22 cellular contexts compared by ENCODE assay signal in the genomic region with DNA sequence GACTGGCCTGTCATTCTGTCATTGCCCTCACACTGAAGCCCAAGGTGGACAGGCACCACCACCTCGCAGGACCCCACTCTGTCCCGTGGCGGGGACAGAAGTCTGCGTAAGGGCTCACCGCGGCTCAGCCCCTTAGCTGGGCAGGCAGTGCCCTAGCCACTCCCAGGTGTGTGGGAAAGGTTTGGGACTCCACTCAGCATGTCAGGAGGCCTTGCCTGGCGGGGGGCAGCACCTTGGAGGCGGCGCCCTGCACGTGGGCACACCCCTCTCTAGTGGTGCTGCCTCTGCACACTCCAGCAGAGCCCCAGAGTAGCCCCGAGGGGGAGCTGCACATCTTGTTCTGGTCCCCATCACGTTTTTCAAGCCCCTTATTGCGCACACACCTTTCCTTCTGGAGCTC. TPM values are rescaled to one million over a fixed set of nuclear protein-coding genes. Genes with fewer than 3 reads are reported as not detected.
DNase-seq lines count a peak whose midpoint lies in the region; ATAC-seq and TF ChIP-seq lines count a peak whose summit lies in the region.
"Had no signal": no experiment of that assay in that cellular context is flagged by ENCODE, and none has a peak within 500 bp of the region (broad histone marks: within the 10 kb centered on the region; RNA-seq: fewer than 3 reads in every experiment).

No MANE protein-coding gene starts in this region.

- peak overlapping the region; percentile 33 for H3K4me3 Mint-ChIP-seq in activated CD4-positive, alpha-beta T cell treated with anti-CD3 and anti-CD28 coated beads, Interleukin-2, amount 10 ng/mL, durations not matched to agents 24 days and 14 days
- H3K4me3 Mint-ChIP-seq in GM23338: peak overlapping the region; percentile 67; the same call in 1 of the 3 replicates
- peak overlapping the region; percentile 52 for H3K4me3 Mint-ChIP-seq in central memory CD8-positive, alpha-beta T cell
- peak overlapping the region; percentile 56 for H3K4me3 Mint-ChIP-seq in nephron progenitor cell
- H3K4me3 Mint-ChIP-seq: activated CD4-positive, alpha-beta T cell treated with anti-CD3 and anti-CD28 coated beads for 36 hours had no signal

- peaks cover 41% of the 10 kb centered on the region for H3K27me3 Mint-ChIP-seq in activated CD4-positive, alpha-beta T cell treated with anti-CD3 and anti-CD28 coated beads, Interleukin-2, amount 10 ng/mL, durations not matched to agents 24 days and 14 days
- H3K27me3 Mint-ChIP-seq in GM23338 (ENCODE audit: insufficient read depth, low read depth, poor library complexity) (peaks cover 27% of the 10 kb centered on the region), nephron progenitor cell (ENCODE audit: low read depth, poor library complexity) (peaks cover 25% of the 10 kb centered on the region)
- H3K27me3 Mint-ChIP-seq in central memory CD8-positive, alpha-beta T cell: no peaks in the 10 kb centered on the region
- H3K27me3 Mint-ChIP-seq: activated CD4-positive, alpha-beta T cell treated with anti-CD3 and anti-CD28 coated beads for 36 hours had no signal

- ATAC-seq in GM23338 (peak; percentile 3), HG03039 (IDR thresholded peaks at IDR 0.05; ENCODE audit: unreplicated experiment) (no peak), HG03354 (IDR thresholded peaks at IDR 0.05; ENCODE audit: poor library complexity, severe bottlenecking, unreplicated experiment) (no peak)
- no peak for ATAC-seq in central memory CD8-positive, alpha-beta T cell (replicated peaks; ENCODE audit: extremely low read depth, poor library complexity, severe bottlenecking)
- ATAC-seq: activated CD4-positive, alpha-beta T cell treated with anti-CD3 and anti-CD28 coated beads for 36 hours; stimulated activated naive B cell treated with anti-CD40 and anti-IgM and Interleukin-4, amounts not matched to agents 10 μg/mL and 1 μg/mL and 100 μg/mL, for 72 hours had no signal

- H3K9me2 ChIP-seq in GM23338 (ENCODE audit: insufficient read depth): no peaks in the 10 kb centered on the region

- no peak overlapping the region for H2AFZ ChIP-seq in GM23338
- H2AFZ ChIP-seq: GM23248 had no signal

- H3K79me2 ChIP-seq in GM23338 (replicated peaks; ENCODE audit: insufficient read depth): no peaks in the 10 kb centered on the region

- 0 out of 4 replicates have a peak, but pooled peaks of 1 of the 2 experiments have one; percentile 6 for TF ChIP-seq CTCF in GM23338 (conservative IDR thresholded peaks at IDR 0.05; ENCODE audit: low read depth in 2 of 2)
- no peak for TF ChIP-seq CTCF in nephron progenitor cell (IDR thresholded peaks at IDR 0.05)

- no peak overlapping the region for H3K27ac ChIP-seq in GM23338 (ENCODE audit: low read depth)
- H3K27ac ChIP-seq: BLaER1 treated with 17β-estradiol and CSF1 and Interleukin-3, amounts not matched to agents 10 nM and 100 nM; GM23248; prostate gland; testis had no signal

- no peak overlapping the region for H3K27ac Mint-ChIP-seq in activated CD4-positive, alpha-beta T cell treated with anti-CD3 and anti-CD28 coated beads, Interleukin-2, amount 10 ng/mL, durations not matched to agents 24 days and 14 days
- H3K27ac Mint-ChIP-seq in GM23338: no peak overlapping the region
- no peak overlapping the region for H3K27ac Mint-ChIP-seq in central memory CD8-positive, alpha-beta T cell (ENCODE audit: low read depth)
- no peak overlapping the region for H3K27ac Mint-ChIP-seq in nephron progenitor cell
- H3K27ac Mint-ChIP-seq: activated CD4-positive, alpha-beta T cell treated with anti-CD3 and anti-CD28 coated beads for 36 hours; stimulated activated naive B cell treated with anti-CD40 and anti-IgM and Interleukin-4, amounts not matched to agents 10 μg/mL and 1 μg/mL and 100 μg/mL, for 72 hours had no signal

- no peaks in the 10 kb centered on the region for H4K20me1 ChIP-seq in GM23338 (replicated peaks; ENCODE audit: insufficient read depth)

- intact Hi-C loops in activated CD4-positive, alpha-beta T cell treated with anti-CD3 and anti-CD28 coated beads, Interleukin-2, amount 10 ng/mL, durations not matched to agents 24 days and 14 days (cut with micrococcal nuclease): no loop called here

- no peak overlapping the region for H3K4me2 ChIP-seq in GM23338

- H3K4me1 Mint-ChIP-seq in activated CD4-positive, alpha-beta T cell treated with anti-CD3 and anti-CD28 coated beads, Interleukin-2, amount 10 ng/mL, durations not matched to agents 24 days and 14 days: peaks cover 6% of the 10 kb centered on the region
- H3K4me1 Mint-ChIP-seq in GM23338 (peaks cover 25% of the 10 kb centered on the region), nephron progenitor cell (peaks cover 40% of the 10 kb centered on the region)
- peaks cover 10% of the 10 kb centered on the region for H3K4me1 Mint-ChIP-seq in central memory CD8-positive, alpha-beta T cell

- H3K27me3 ChIP-seq in GM23338 (ENCODE audit: insufficient read depth): peaks cover 47% of the 10 kb centered on the region
- H3K27me3 ChIP-seq: testis had no signal

- H3K36me3 Mint-ChIP-seq in activated CD4-positive, alpha-beta T cell treated with anti-CD3 and anti-CD28 coated beads, Interleukin-2, amount 10 ng/mL, durations not matched to agents 24 days and 14 days (ENCODE audit: low read depth): no peaks in the 10 kb centered on the region
- no peaks in the 10 kb centered on the region; the same call in 2 of the 3 replicates for H3K36me3 Mint-ChIP-seq in GM23338 (ENCODE audit: low read depth)
- peaks cover 2% of the 10 kb centered on the region for H3K36me3 Mint-ChIP-seq in central memory CD8-positive, alpha-beta T cell (ENCODE audit: insufficient read depth)
- H3K36me3 Mint-ChIP-seq in nephron progenitor cell (ENCODE audit: low read depth): peaks cover 11% of the 10 kb centered on the region

- peaks cover 13% of the 10 kb centered on the region for H3K4me1 ChIP-seq in GM23338 (ENCODE audit: insufficient read depth)
- H3K4me1 ChIP-seq: prostate gland, testis had no signal

- H3K9me3 Mint-ChIP-seq in activated CD4-positive, alpha-beta T cell treated with anti-CD3 and anti-CD28 coated beads, Interleukin-2, amount 10 ng/mL, durations not matched to agents 24 days and 14 days: no peaks in the 10 kb centered on the region
- H3K9me3 Mint-ChIP-seq in GM23338: no peaks in the 10 kb centered on the region; the same call in 1 of the 3 replicates
- H3K9me3 Mint-ChIP-seq in central memory CD8-positive, alpha-beta T cell: no peaks in the 10 kb centered on the region
- H3K9me3 Mint-ChIP-seq in nephron progenitor cell: no peaks in the 10 kb centered on the region
- H3K9me3 Mint-ChIP-seq: stimulated activated naive B cell treated with anti-CD40 and anti-IgM and Interleukin-4, amounts not matched to agents 10 μg/mL and 1 μg/mL and 100 μg/mL, for 72 hours had no signal

- H3K4me3 ChIP-seq in GM23338: no peak overlapping the region
- H3K4me3 ChIP-seq: GM23248, prostate gland had no signal

- peaks cover 13% of the 10 kb centered on the region; the same call in 1 of the 2 replicates for H3F3A ChIP-seq in GM23338 (replicated peaks; ENCODE audit: low read depth)

- H3K36me3 ChIP-seq in GM23338 (ENCODE audit: insufficient read depth): no peaks in the 10 kb centered on the region
- H3K36me3 ChIP-seq: BLaER1 treated with 17β-estradiol and CSF1 and Interleukin-3, amounts not matched to agents 10 nM and 100 nM; prostate gland had no signal

- no peak for DNase-seq in activated CD4-positive, alpha-beta T cell treated with anti-CD3 and anti-CD28 coated beads, Interleukin-2, amount 10 ng/mL, durations not matched to agents 24 days and 14 days
- DNase-seq in activated CD4-positive, alpha-beta T cell treated with anti-CD3 and anti-CD28 coated beads for 4 hours: no peak
- DNase-seq in GM23338 (ENCODE audit: low spot score): no peak
- no peak for DNase-seq in central memory CD8-positive, alpha-beta T cell (ENCODE audit: low spot score in 2 of 2)
- DNase-seq in nephron progenitor cell: no peak
- no peak for DNase-seq in COLO829 (ENCODE audit: low spot score)
- DNase-seq: activated CD4-positive, alpha-beta T cell treated with anti-CD3 and anti-CD28 coated beads for 36 hours; activated gamma-delta T cell; DMS153; effector CD8-positive, alpha-beta T cell; GM23248; mammary epithelial cell; NCI-H1105; NCI-H2081; NCI-H524; stimulated activated CD4-positive, alpha-beta T cell treated with anti-CD3 and anti-CD28 coated beads, Interleukin-1b, Interleukin-23, amount 100 ng/mL, for 48 hours; stimulated activated naive B cell treated with anti-CD40 and anti-IgM and Interleukin-4, amounts not matched to agents 10 μg/mL and 1 μg/mL and 100 μg/mL, for 72 hours; testis had no signal

TF ChIP-seq in GM23338, 12 proteins besides CTCF, POLR2A, EP300 and RAD21 (continues in another document):
- TF ChIP-seq, protein P1, sequence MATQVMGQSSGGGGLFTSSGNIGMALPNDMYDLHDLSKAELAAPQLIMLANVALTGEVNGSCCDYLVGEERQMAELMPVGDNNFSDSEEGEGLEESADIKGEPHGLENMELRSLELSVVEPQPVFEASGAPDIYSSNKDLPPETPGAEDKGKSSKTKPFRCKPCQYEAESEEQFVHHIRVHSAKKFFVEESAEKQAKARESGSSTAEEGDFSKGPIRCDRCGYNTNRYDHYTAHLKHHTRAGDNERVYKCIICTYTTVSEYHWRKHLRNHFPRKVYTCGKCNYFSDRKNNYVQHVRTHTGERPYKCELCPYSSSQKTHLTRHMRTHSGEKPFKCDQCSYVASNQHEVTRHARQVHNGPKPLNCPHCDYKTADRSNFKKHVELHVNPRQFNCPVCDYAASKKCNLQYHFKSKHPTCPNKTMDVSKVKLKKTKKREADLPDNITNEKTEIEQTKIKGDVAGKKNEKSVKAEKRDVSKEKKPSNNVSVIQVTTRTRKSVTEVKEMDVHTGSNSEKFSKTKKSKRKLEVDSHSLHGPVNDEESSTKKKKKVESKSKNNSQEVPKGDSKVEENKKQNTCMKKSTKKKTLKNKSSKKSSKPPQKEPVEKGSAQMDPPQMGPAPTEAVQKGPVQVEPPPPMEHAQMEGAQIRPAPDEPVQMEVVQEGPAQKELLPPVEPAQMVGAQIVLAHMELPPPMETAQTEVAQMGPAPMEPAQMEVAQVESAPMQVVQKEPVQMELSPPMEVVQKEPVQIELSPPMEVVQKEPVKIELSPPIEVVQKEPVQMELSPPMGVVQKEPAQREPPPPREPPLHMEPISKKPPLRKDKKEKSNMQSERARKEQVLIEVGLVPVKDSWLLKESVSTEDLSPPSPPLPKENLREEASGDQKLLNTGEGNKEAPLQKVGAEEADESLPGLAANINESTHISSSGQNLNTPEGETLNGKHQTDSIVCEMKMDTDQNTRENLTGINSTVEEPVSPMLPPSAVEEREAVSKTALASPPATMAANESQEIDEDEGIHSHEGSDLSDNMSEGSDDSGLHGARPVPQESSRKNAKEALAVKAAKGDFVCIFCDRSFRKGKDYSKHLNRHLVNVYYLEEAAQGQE (IDR thresholded peaks at IDR 0.05; ENCODE audit: unreplicated experiment): no peak
- no peak for TF ChIP-seq ZNF114 (CRISPR knock-in tag; IDR thresholded peaks at IDR 0.05)
- TF ChIP-seq EZH2 (IDR thresholded peaks at IDR 0.05; ENCODE audit: low read depth, unreplicated experiment): no peak

RNA-seq across cellular contexts. Expression of a gene that starts 35.6 kb away (rescaled TPM):
- 0.30 and 0.33 TPM in 2 replicates for total RNA-seq in activated CD4-positive, alpha-beta T cell treated with anti-CD3 and anti-CD28 coated beads, Interleukin-2, amount 10 ng/mL, durations not matched to agents 24 days and 14 days
- total RNA-seq in GM23338 (2014; rRNA removed; shearing (Covaris generic)): 4.1 and 5.2 TPM in 2 replicates
- polyA plus RNA-seq in GM23338 (2016; fragmentation: Nextera tagmentation; extraction: Ambion mirVana): 1.1 and 1.4 TPM in 2 replicates
- polyA plus RNA-seq: mammary epithelial cell had no signal
